8 cellular contexts compared by ENCODE assay signal in the genomic region with DNA sequence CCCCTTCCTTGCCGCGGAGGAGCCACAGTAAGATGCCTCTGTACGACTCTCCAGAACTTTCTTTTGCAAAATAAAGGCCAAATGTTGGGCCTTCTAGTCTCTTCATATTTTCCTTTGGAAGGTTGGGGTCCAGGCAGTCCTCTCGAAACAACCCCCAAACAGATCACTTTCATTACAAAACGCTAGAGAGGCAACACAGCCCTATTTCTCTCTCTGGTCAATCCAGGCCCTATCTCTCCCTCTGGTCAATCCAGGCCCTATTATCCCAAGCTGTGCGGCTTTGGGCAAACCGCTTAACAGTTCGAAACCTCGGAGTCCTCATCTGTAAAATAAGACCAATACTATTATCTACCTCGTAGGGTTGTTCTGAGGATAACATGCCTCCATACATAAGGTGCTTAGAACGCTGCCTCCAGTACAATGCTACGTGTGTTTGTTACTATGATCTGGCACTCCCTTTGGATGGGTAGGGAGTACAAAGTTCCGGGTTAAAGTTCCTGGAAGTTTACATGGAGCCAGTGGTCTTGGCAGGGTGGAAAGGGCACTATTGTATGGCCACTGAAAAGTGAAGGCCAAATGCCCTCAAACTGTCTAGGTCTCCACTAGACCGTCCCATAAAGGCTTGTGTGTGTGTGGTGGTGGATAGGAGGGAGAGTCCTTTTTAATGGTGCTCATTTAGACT.
DNase-seq lines count a peak whose midpoint lies in the region; ATAC-seq, FAIRE-seq and TF ChIP-seq lines count a peak whose summit lies in the region.

No MANE protein-coding gene starts in this region.

- TF ChIP-seq CTCF in CD4-positive, alpha-beta T cell (IDR thresholded peaks at IDR 0.05): no peak
- TF ChIP-seq CTCF in NB4 (IDR thresholded peaks at IDR 0.05; ENCODE audit: low read depth, low read length) (no peak), H1 (IDR thresholded peaks at IDR 0.05; ENCODE audit: control extremely low read depth in 1 of 3, insufficient read depth in 1 of 3, low read depth in 1 of 3, low read length in 3 of 3) (no peak), osteocyte (IDR thresholded peaks at IDR 0.05) (no peak), GM10248 (IDR thresholded peaks at IDR 0.05; ENCODE audit: control extremely low read depth, extremely low read depth, low read depth, missing control alignments) (no peak)

- H3K4me1 Mint-ChIP-seq in CD4-positive, alpha-beta T cell (ENCODE audit: low read depth): peaks cover 59% of the 10 kb centered on the region
- H3K4me1 Mint-ChIP-seq in osteocyte (ENCODE audit: unreplicated experiment): peaks cover 55% of the 10 kb centered on the region

- peak overlapping the region; percentile 95 for H3K4me3 Mint-ChIP-seq in CD4-positive, alpha-beta T cell
- H3K4me3 Mint-ChIP-seq in osteocyte (ENCODE audit: unreplicated experiment): peak overlapping the region; percentile 70

- H3K27me3 ChIP-seq in CD4-positive, alpha-beta T cell (ENCODE audit: control insufficient read depth, insufficient read depth, low read length): no peaks in the 10 kb centered on the region
- H3K27me3 ChIP-seq in H1 (replicated peaks in 1 of 4; ENCODE audit: control insufficient read depth in 3 of 4, extremely low read depth in 1 of 4, insufficient read depth in 3 of 4, low read length in 3 of 4) (peaks cover 0 to 7% (median 0%) of the 10 kb centered on the region in 4 experiments; a peak in 2 of 7 replicates), aorta (ENCODE audit: control insufficient read depth in 1 of 2, insufficient read depth in 2 of 2, low read length in 1 of 2) (no peaks in the 10 kb centered on the region)

- H3K36me3 Mint-ChIP-seq in CD4-positive, alpha-beta T cell (ENCODE audit: low read depth): peaks cover 16% of the 10 kb centered on the region
- no peaks in the 10 kb centered on the region for H3K36me3 Mint-ChIP-seq in osteocyte (ENCODE audit: unreplicated experiment)

- H3K36me3 ChIP-seq in H1 (ENCODE audit: control insufficient read depth in 2 of 4, insufficient read depth in 4 of 4, low read length in 3 of 4) (no peaks in the 10 kb centered on the region), aorta (ENCODE audit: control insufficient read depth in 1 of 2, insufficient read depth in 2 of 2, low read length in 1 of 2) (no peaks in the 10 kb centered on the region)

- no peak overlapping the region; the same call in 1 of the 2 replicates for H2BK5ac ChIP-seq in H1 (ENCODE audit: low read depth, low read length)

- CTCF ChIA-PET in CD4-positive, alpha-beta T cell (lab: Charles Lee): no interaction called here
- CTCF ChIA-PET in H1 (lab: Charles Lee; ENCODE audit: partially characterized antibody) (no interaction called here), GM10248 (lab: Yijun Ruan, JAX) (interaction anchor here (1.1 kb wide), 1 partner anchor 19 kb away, joined by 3 read pairs; no protein-coding TSS in a partner anchor)

- no peak for TF ChIP-seq POLR2A in NB4 (IDR thresholded peaks at IDR 0.05; ENCODE audit: extremely low read depth, insufficient read length)
- TF ChIP-seq POLR2A in H1 (IDR thresholded peaks at IDR 0.05; ENCODE audit: control extremely low read depth in 1 of 2, low read depth in 2 of 2, low read length in 2 of 2): no peak; a peak in 1 of 3 replicates

- POLR2A ChIA-PET in CD4-positive, alpha-beta T cell (lab: Charles Lee): interaction anchor here (0.8 to 11.4 kb wide), 5 partner anchors 20 to 400 kb away, joined by 3 to 236 read pairs (median 7); a partner anchor contains a TSS
- POLR2A ChIA-PET in H1 (lab: Charles Lee; ENCODE audit: partially characterized antibody) (interaction anchor here (0.8 to 6.0 kb wide), 7 partner anchors 16 to 82 kb away, joined by 3 to 43 read pairs (median 4); a partner anchor contains a TSS), GM10248 (lab: Yijun Ruan, JAX) (no interaction called here)

- H3K56ac ChIP-seq in H1 (replicated peaks; ENCODE audit: insufficient read length, low read depth, low read length): no peak overlapping the region

- no peak for FAIRE-seq in H1 (lab: Jason Lieb, UNC)

- WGBS in H1 (ENCODE audit: extremely low coverage in 1 of 2, insufficient coverage in 1 of 2, insufficient read length in 1 of 2, insufficient replicate concordance in 2 of 2, low coverage in 1 of 2, low lambda C conversion rate in 2 of 2, missing lambda C conversion rate in 1 of 2), 2 experiments: 47% methylated on average over 14 of the region's 14 CpGs; no CpG with 5 or more reads in 1 of the 2 experiments
- 47 to 88% methylated on average over 14 of the region's 14 CpGs for WGBS in aorta, 2 donors

- H4K5ac ChIP-seq in H1 (ENCODE audit: insufficient read length, low read depth, low read length): no peak overlapping the region

- no peaks in the 10 kb centered on the region for H3K9me3 ChIP-seq in CD4-positive, alpha-beta T cell (ENCODE audit: control insufficient read depth, low read length)
- H3K9me3 ChIP-seq in H1 (ENCODE audit: insufficient read depth in 2 of 2, low read depth in 1 of 2, low read length in 1 of 2): no peaks in the 10 kb centered on the region
- no peaks in the 10 kb centered on the region for H3K9me3 ChIP-seq in aorta (ENCODE audit: control insufficient read depth, low read length)

- H3K27ac ChIP-seq in CD4-positive, alpha-beta T cell (ENCODE audit: low read depth, low read length): peak overlapping the region; percentile 96
- H3K27ac ChIP-seq in H1 (ENCODE audit: low read depth, low read length) (no peak overlapping the region), aorta (ENCODE audit: low read depth in 1 of 2, low read length in 2 of 2) (peak overlapping the region in 1 of 2 donors; percentile 38)

- peaks cover 0 to 31% of the 10 kb centered on the region in 2 experiments; a peak in 2 of 4 replicates for H3K79me2 ChIP-seq in H1 (ENCODE audit: control insufficient read depth in 1 of 2, insufficient read depth in 2 of 2, low read length in 2 of 2)

- no peak for TF ChIP-seq RAD21 in H1 (IDR thresholded peaks at IDR 0.05 in 1 of 2, conservative IDR thresholded peaks at IDR 0.05 in 1 of 2; ENCODE audit: low read depth in 2 of 2, low read length in 2 of 2)

- H3K27ac Mint-ChIP-seq in CD4-positive, alpha-beta T cell: peak overlapping the region; percentile 100
- peak overlapping the region; percentile 99 for H3K27ac Mint-ChIP-seq in osteocyte (ENCODE audit: unreplicated experiment)

- no peak for DNase-seq in CD4-positive, alpha-beta T cell
- DNase-seq in NB4 (ENCODE audit: low read depth): no peak
- no peak for DNase-seq in H1 (ENCODE audit: low read depth in 1 of 2, low spot score in 2 of 2)
- DNase-seq in osteocyte (ENCODE audit: extremely low spot score, unreplicated experiment): no peak
- DNase-seq in GM10248 (ENCODE audit: extremely low spot score): no peak
- no peak for DNase-seq in aorta
- DNase-seq in ecto neural progenitor cell (ENCODE audit: low spot score): no peak

- no peak for ATAC-seq in CD4-positive, alpha-beta T cell (ENCODE audit: poor library complexity)
- no peak for ATAC-seq in aorta (ENCODE audit: low FRiP score)
- no peak for ATAC-seq in GM19397 (IDR thresholded peaks at IDR 0.05; ENCODE audit: unreplicated experiment)

- H3K23ac ChIP-seq in H1 (ENCODE audit: insufficient read length): no peak overlapping the region

- H2AFZ ChIP-seq in H1 (ENCODE audit: low read length): no peak overlapping the region

- H4K91ac ChIP-seq in H1 (replicated peaks; ENCODE audit: insufficient read length, low read length): peak overlapping the region; percentile 61

- no peaks in the 10 kb centered on the region for H3K79me1 ChIP-seq in H1 (ENCODE audit: low read depth, low read length)

- no peaks in the 10 kb centered on the region for H4K20me1 ChIP-seq in H1 (replicated peaks in 1 of 2; ENCODE audit: control insufficient read depth in 1 of 2, insufficient read depth in 2 of 2, low read length in 2 of 2)

- peak overlapping the region; percentile 64 to 79 for H3K4me2 ChIP-seq in H1 (ENCODE audit: insufficient read depth in 1 of 2, low read depth in 2 of 2, low read length in 2 of 2)

- peak overlapping the region; percentile 60; the same call in 1 of the 2 replicates for H2BK12ac ChIP-seq in H1 (ENCODE audit: low read depth, low read length)

- H3K4me3 ChIP-seq in NB4 (ENCODE audit: low read depth, low read length): peak overlapping the region; percentile 70
- peak overlapping the region; percentile 47 to 69 (median 54); a peak in 7 of 8 replicates for H3K4me3 ChIP-seq in H1 (ENCODE audit: extremely low read depth in 1 of 4, insufficient read depth in 2 of 4, low read depth in 3 of 4, low read length in 4 of 4)
- H3K4me3 ChIP-seq in aorta (ENCODE audit: low read length in 2 of 2): no peak overlapping the region

- H3K4me1 ChIP-seq in H1 (replicated peaks in 1 of 4; ENCODE audit: control insufficient read depth in 3 of 4, insufficient read depth in 4 of 4, low read length in 3 of 4) (peaks cover 1 to 28% (median 14%) of the 10 kb centered on the region in 4 experiments; a peak in 6 of 7 replicates), aorta (ENCODE audit: control insufficient read depth in 1 of 2, insufficient read depth in 2 of 2, low read length in 2 of 2) (no peaks in the 10 kb centered on the region)

- H2BK120ac ChIP-seq in H1 (replicated peaks; ENCODE audit: low read depth, low read length): peak overlapping the region; percentile 72

- TF ChIP-seq EP300 in H1 (IDR thresholded peaks at IDR 0.05; ENCODE audit: borderline replicate concordance in 1 of 2, low read depth in 2 of 2, low read length in 2 of 2): no peak

- peak overlapping the region; percentile 68 for H3K18ac ChIP-seq in H1 (ENCODE audit: extremely low read depth, low read length)

- no peak overlapping the region for H3K14ac ChIP-seq in H1 (ENCODE audit: insufficient read length)

- no peak overlapping the region for H3K4ac ChIP-seq in H1 (replicated peaks; ENCODE audit: insufficient read length, low read depth, low read length)

- no peaks in the 10 kb centered on the region for H3K9me3 Mint-ChIP-seq in CD4-positive, alpha-beta T cell
- H3K9me3 Mint-ChIP-seq in osteocyte (ENCODE audit: unreplicated experiment): no peaks in the 10 kb centered on the region

- peak overlapping the region in 1 of 4 experiments; percentile 18; a peak in 1 of 7 replicates for H3K9ac ChIP-seq in H1 (replicated peaks in 1 of 4; ENCODE audit: extremely low read depth in 1 of 4, low read depth in 3 of 4, low read length in 3 of 4)

- H3K23me2 ChIP-seq in H1 (ENCODE audit: low read depth, low read length): peaks cover 7% of the 10 kb centered on the region; the same call in 1 of the 2 replicates

- H4K8ac ChIP-seq in H1 (ENCODE audit: extremely low read depth, insufficient read depth, low read length): no peak overlapping the region; the same call in 1 of the 2 replicates

- no peak overlapping the region for H2AK5ac ChIP-seq in H1 (ENCODE audit: low read depth, low read length)

- no peak overlapping the region for H2BK20ac ChIP-seq in H1 (ENCODE audit: low read length)

- intact Hi-C loops in CD4-positive, alpha-beta T cell (cut with DNase I, micrococcal nuclease): loop anchor here (5.0 to 10.0 kb wide), 4 partner anchors 76 to 356 kb away; a partner anchor contains a TSS
- intact Hi-C loops in aorta (cut with DNase I): no loop called here

- no peak overlapping the region for H2BK15ac ChIP-seq in H1 (ENCODE audit: low read length)

- no peaks in the 10 kb centered on the region for H3K27me3 Mint-ChIP-seq in CD4-positive, alpha-beta T cell
- no peaks in the 10 kb centered on the region for H3K27me3 Mint-ChIP-seq in osteocyte (ENCODE audit: unreplicated experiment)

TF ChIP-seq in H1, 55 proteins besides CTCF, POLR2A, EP300 and RAD21 (continues in another document):
- TF ChIP-seq EGR1 (IDR thresholded peaks at IDR 0.05; ENCODE audit: borderline replicate concordance, low read depth, low read length): no peak

Comparison
In these comparisons a context has a peak if more than half of its experiments do, and no peak if none do; other contexts are left out.
1. H3K4me3 ChIP-seq: peak in NB4 (single experiment) and H1 (4 of 4); none in aorta (0 of 2).
2. intact Hi-C loops: an anchor here in CD4-positive, alpha-beta T cell (5.0 to 10.0 kb wide); none called in aorta.